ENCODE assay signal across 34 cellular contexts in genomic region chrX:25204182-25204581, GRCh38.
"Had no signal": no experiment of that assay in that cellular context is flagged by ENCODE, and none has a peak within 500 bp of the region (broad histone marks: within the 10 kb centered on the region; RNA-seq: fewer than 3 reads in every experiment).

No MANE protein-coding gene starts in this region.

- H3K4me1 ChIP-seq: ascending aorta, breast epithelium, colonic mucosa, esophagus squamous epithelium, gastroesophageal sphincter, heart right ventricle had no signal

- H3K27ac Mint-ChIP-seq: activated B cell treated with CpG ODN at 0.5 μM for 24 hours; activated CD8-positive, alpha-beta memory T cell treated with anti-CD3 and anti-CD28 coated beads, Interleukin-2, amount 10 ng/mL, durations not matched to agents 7 days and 5 days; activated CD8-positive, alpha-beta T cell treated with anti-CD3 and anti-CD28 coated beads, Interleukin-2, amount 10 ng/mL, durations not matched to agents 7 days and 5 days; activated naive CD4-positive, alpha-beta T cell treated with anti-CD3 and anti-CD28 coated beads, Interleukin-2, amount 10 ng/mL, durations not matched to agents 7 days and 5 days; activated naive CD4-positive, alpha-beta T cell treated with anti-CD3 and anti-CD28 coated beads, Interleukin-2, amount 50 U/mL, for 72 hours; activated naive CD8-positive, alpha-beta T cell treated with anti-CD3 and anti-CD28 coated beads, Interleukin-2, amount 10 ng/mL, durations not matched to agents 7 days and 5 days; activated T-helper 1 cell treated with anti-CD3 and anti-CD28 coated beads, Interleukin-12 subunit alpha, Interleukin-12 subunit beta, Interleukin-2, Interleukin-4 antibody, amounts not matched to agents 30 ng/mL and 10 ng/mL and 1 ng/mL, durations not matched to agents 14 hours and 24 hours and 36 hours; brain had no signal

- H3K27ac ChIP-seq: ascending aorta, breast epithelium, cardiac muscle cell, colonic mucosa, epithelial cell of prostate, esophagus squamous epithelium, gastroesophageal sphincter, heart right ventricle, WERI-Rb-1 had no signal

- H3K36me3 ChIP-seq: ascending aorta, breast epithelium, cardiac muscle cell, colonic mucosa, esophagus squamous epithelium, gastroesophageal sphincter, heart right ventricle, WERI-Rb-1 had no signal

- H3K4me3 ChIP-seq: ascending aorta, breast epithelium, cardiac muscle cell, colonic mucosa, esophagus squamous epithelium, gastroesophageal sphincter, heart right ventricle had no signal

- ATAC-seq: activated CD4-positive, CD25-positive, alpha-beta regulatory T cell treated with anti-CD3 and anti-CD28 coated beads, Interleukin-2, amount 50 U/mL, for 24 hours; activated CD8-positive, alpha-beta memory T cell treated with anti-CD3 and anti-CD28 coated beads, Interleukin-2, amount 10 ng/mL, durations not matched to agents 7 days and 5 days; activated CD8-positive, alpha-beta T cell treated with anti-CD3 and anti-CD28 coated beads, Interleukin-2, amount 10 ng/mL, durations not matched to agents 7 days and 5 days; activated naive CD4-positive, alpha-beta T cell treated with anti-CD3 and anti-CD28 coated beads, Interleukin-2, amount 50 U/mL, for 72 hours; gastroesophageal sphincter; heart right ventricle had no signal

- H3K4me3 Mint-ChIP-seq: activated B cell treated with CpG ODN at 0.5 μM for 24 hours; activated CD8-positive, alpha-beta memory T cell treated with anti-CD3 and anti-CD28 coated beads, Interleukin-2, amount 10 ng/mL, durations not matched to agents 7 days and 5 days; activated CD8-positive, alpha-beta T cell treated with anti-CD3 and anti-CD28 coated beads, Interleukin-2, amount 10 ng/mL, durations not matched to agents 7 days and 5 days; activated naive CD4-positive, alpha-beta T cell treated with anti-CD3 and anti-CD28 coated beads, Interleukin-2, amount 10 ng/mL, durations not matched to agents 7 days and 5 days; activated naive CD8-positive, alpha-beta T cell treated with anti-CD3 and anti-CD28 coated beads, Interleukin-2, amount 10 ng/mL, durations not matched to agents 7 days and 5 days; activated T-helper 1 cell treated with anti-CD3 and anti-CD28 coated beads, Interleukin-12 subunit alpha, Interleukin-12 subunit beta, Interleukin-2, Interleukin-4 antibody, amounts not matched to agents 30 ng/mL and 10 ng/mL and 1 ng/mL, durations not matched to agents 14 hours and 24 hours and 36 hours; brain had no signal

- FAIRE-seq: endometrium, endothelial cell of umbilical vein, TTC549 had no signal

- H3K36me3 Mint-ChIP-seq: activated CD8-positive, alpha-beta memory T cell treated with anti-CD3 and anti-CD28 coated beads, Interleukin-2, amount 10 ng/mL, durations not matched to agents 7 days and 5 days; activated naive CD4-positive, alpha-beta T cell treated with anti-CD3 and anti-CD28 coated beads, Interleukin-2, amount 10 ng/mL, durations not matched to agents 7 days and 5 days; activated naive CD4-positive, alpha-beta T cell treated with anti-CD3 and anti-CD28 coated beads, Interleukin-2, amount 50 U/mL, for 72 hours; activated naive CD8-positive, alpha-beta T cell treated with anti-CD3 and anti-CD28 coated beads, Interleukin-2, amount 10 ng/mL, durations not matched to agents 7 days and 5 days; brain had no signal

- H3K27me3 Mint-ChIP-seq: activated B cell treated with CpG ODN at 0.5 μM for 24 hours; activated CD8-positive, alpha-beta memory T cell treated with anti-CD3 and anti-CD28 coated beads, Interleukin-2, amount 10 ng/mL, durations not matched to agents 7 days and 5 days; activated naive CD4-positive, alpha-beta T cell treated with anti-CD3 and anti-CD28 coated beads, Interleukin-2, amount 10 ng/mL, durations not matched to agents 7 days and 5 days; activated naive CD8-positive, alpha-beta T cell treated with anti-CD3 and anti-CD28 coated beads, Interleukin-2, amount 10 ng/mL, durations not matched to agents 7 days and 5 days had no signal

- DNase-seq: activated B cell treated with CpG ODN at 0.5 μM for 24 hours; activated CD4-positive, alpha-beta T cell treated with anti-CD3 and anti-CD28 coated beads for 48 hours; activated CD4-positive, alpha-beta T cell treated with anti-CD3 and anti-CD28 coated beads, Interleukin-2, amount 50 U/mL, for 1 hour; activated CD4-positive, alpha-beta T cell treated with anti-CD3 and anti-CD28 coated beads, Interleukin-2, amount 50 U/mL, for 48 hours; activated CD8-positive, alpha-beta memory T cell treated with anti-CD3 and anti-CD28 coated beads, Interleukin-2, amount 10 ng/mL, durations not matched to agents 7 days and 5 days; activated CD8-positive, alpha-beta memory T cell treated with anti-CD3 and anti-CD28 coated beads, Interleukin-2, amount 50 U/mL, for 4 hours; activated CD8-positive, alpha-beta T cell treated with anti-CD3 and anti-CD28 coated beads, Interleukin-2, amount 10 ng/mL, durations not matched to agents 7 days and 5 days; activated gamma-delta T cell; activated naive CD4-positive, alpha-beta T cell; activated naive CD4-positive, alpha-beta T cell treated with anti-CD3 and anti-CD28 coated beads, Interleukin-2, amount 10 ng/mL, durations not matched to agents 7 days and 5 days; activated naive CD8-positive, alpha-beta T cell treated with anti-CD3 and anti-CD28 coated beads, Interleukin-2, amount 10 ng/mL, durations not matched to agents 7 days and 5 days; activated T-cell treated with anti-CD3 and anti-CD28 coated beads, Interleukin-2, amount 50 U/mL, for 1 hour; activated T-cell treated with anti-CD3 and anti-CD28 coated beads, Interleukin-2, amount 50 U/mL, for 48 hours; central memory CD4-positive, alpha-beta T cell; cerebellar nuclear complex; colonic mucosa; effector CD8-positive, alpha-beta T cell; esophagus squamous epithelium; foreskin melanocyte; heart right ventricle; T-helper 2 cell; WERI-Rb-1 had no signal

- H3K27me3 ChIP-seq: ascending aorta, cardiac muscle cell, colonic mucosa, esophagus squamous epithelium, gastroesophageal sphincter had no signal

- H3K9me3 Mint-ChIP-seq: activated B cell treated with CpG ODN at 0.5 μM for 24 hours; activated naive CD4-positive, alpha-beta T cell treated with anti-CD3 and anti-CD28 coated beads, Interleukin-2, amount 10 ng/mL, durations not matched to agents 7 days and 5 days; activated naive CD4-positive, alpha-beta T cell treated with anti-CD3 and anti-CD28 coated beads, Interleukin-2, amount 50 U/mL, for 72 hours; activated naive CD8-positive, alpha-beta T cell treated with anti-CD3 and anti-CD28 coated beads, Interleukin-2, amount 10 ng/mL, durations not matched to agents 7 days and 5 days; activated T-helper 1 cell treated with anti-CD3 and anti-CD28 coated beads, Interleukin-12 subunit alpha, Interleukin-12 subunit beta, Interleukin-2, Interleukin-4 antibody, amounts not matched to agents 30 ng/mL and 10 ng/mL and 1 ng/mL, durations not matched to agents 14 hours and 24 hours and 36 hours had no signal

- H3K9me3 ChIP-seq: ascending aorta, breast epithelium, colonic mucosa, esophagus squamous epithelium, gastroesophageal sphincter had no signal

- H3K4me1 Mint-ChIP-seq: activated B cell treated with CpG ODN at 0.5 μM for 24 hours; activated CD8-positive, alpha-beta memory T cell treated with anti-CD3 and anti-CD28 coated beads, Interleukin-2, amount 10 ng/mL, durations not matched to agents 7 days and 5 days; activated naive CD4-positive, alpha-beta T cell treated with anti-CD3 and anti-CD28 coated beads, Interleukin-2, amount 10 ng/mL, durations not matched to agents 7 days and 5 days; activated naive CD8-positive, alpha-beta T cell treated with anti-CD3 and anti-CD28 coated beads, Interleukin-2, amount 10 ng/mL, durations not matched to agents 7 days and 5 days had no signal
